In the genomic region with DNA sequence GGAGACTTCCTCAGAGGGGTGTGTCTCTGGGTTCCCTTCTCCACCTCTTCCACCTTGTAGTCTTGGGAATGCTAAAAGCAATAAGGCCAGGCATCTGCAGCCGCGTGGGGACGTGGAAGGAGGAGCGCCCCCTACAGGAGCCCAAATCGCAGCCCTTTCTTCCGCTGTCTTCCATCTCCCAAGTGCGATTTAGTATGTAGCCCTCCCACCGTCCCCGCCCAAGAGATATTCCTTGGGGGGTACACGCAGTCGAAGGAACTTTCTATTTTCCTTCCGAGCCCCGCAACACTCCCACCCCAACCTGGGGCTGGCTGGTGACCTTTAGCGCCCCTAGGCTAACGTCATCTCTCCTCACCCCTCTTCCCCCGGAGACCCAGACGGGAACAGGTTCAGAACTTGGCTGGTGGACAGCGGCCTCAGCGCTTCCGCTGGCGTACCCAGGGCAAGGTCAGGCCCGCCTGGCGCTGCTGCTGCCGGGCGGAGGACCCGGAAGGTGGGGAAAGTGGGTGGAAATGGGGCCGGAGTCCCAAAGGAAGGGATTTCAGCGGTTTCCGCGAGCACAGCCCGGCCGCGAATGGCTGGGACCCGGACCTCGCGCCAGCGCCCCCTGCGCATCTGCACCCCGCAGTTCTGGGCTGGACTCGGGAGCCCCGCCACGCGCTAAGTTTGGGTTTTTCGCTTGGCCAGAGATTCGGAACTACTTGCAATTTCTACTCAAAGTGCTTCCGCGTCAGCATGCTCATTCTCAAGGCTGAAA, we compare ENCODE assay signal across 1 cellular context.
A peak's percentile ranks its signal among the peaks of the same experiment; 100 is the strongest.
TF ChIP-seq lines count a peak whose summit lies in the region.

No MANE protein-coding gene starts in this region.

TF ChIP-seq in GM12878, 131 proteins besides CTCF, POLR2A, EP300 and RAD21 (continued from another document):
- TF ChIP-seq HDAC6 (IDR thresholded peaks at IDR 0.05; ENCODE audit: unreplicated experiment) (no peak), GATAD2B (conservative IDR thresholded peaks at IDR 0.05; ENCODE audit: low read depth) (no peak; the same call in 1 of the 2 replicates), ZNF622 (IDR thresholded peaks at IDR 0.05) (no peak), TBL1XR1 (IDR thresholded peaks at IDR 0.05; ENCODE audit: low read depth, low read length) (no peak), SMAD5 (IDR thresholded peaks at IDR 0.05; ENCODE audit: low read depth) (no peak), YY1 (IDR thresholded peaks at IDR 0.05; ENCODE audit: low read depth, low read length) (no peak), POU2F2 (IDR thresholded peaks at IDR 0.05; ENCODE audit: borderline replicate concordance, low read depth, low read length) (no peak), EGR1 (IDR thresholded peaks at IDR 0.05; ENCODE audit: borderline replicate concordance in 1 of 2, low read depth in 2 of 2, low read length in 2 of 2) (0 out of 3 replicates have a peak, but pooled peaks of 1 of the 2 experiments have one; percentile 11), IKZF2 (IDR thresholded peaks at IDR 0.05) (no peak), NR2C1 (IDR thresholded peaks at IDR 0.05) (peak; percentile 53), NFIC (IDR thresholded peaks at IDR 0.05; ENCODE audit: low read depth, low read length) (no peak), CBX5 (IDR thresholded peaks at IDR 0.05; ENCODE audit: low read depth) (0 out of 2 replicates have a peak, but pooled peaks have one; percentile 45), CHD4 (IDR thresholded peaks at IDR 0.05) (no peak)
- TF ChIP-seq, protein P1, sequence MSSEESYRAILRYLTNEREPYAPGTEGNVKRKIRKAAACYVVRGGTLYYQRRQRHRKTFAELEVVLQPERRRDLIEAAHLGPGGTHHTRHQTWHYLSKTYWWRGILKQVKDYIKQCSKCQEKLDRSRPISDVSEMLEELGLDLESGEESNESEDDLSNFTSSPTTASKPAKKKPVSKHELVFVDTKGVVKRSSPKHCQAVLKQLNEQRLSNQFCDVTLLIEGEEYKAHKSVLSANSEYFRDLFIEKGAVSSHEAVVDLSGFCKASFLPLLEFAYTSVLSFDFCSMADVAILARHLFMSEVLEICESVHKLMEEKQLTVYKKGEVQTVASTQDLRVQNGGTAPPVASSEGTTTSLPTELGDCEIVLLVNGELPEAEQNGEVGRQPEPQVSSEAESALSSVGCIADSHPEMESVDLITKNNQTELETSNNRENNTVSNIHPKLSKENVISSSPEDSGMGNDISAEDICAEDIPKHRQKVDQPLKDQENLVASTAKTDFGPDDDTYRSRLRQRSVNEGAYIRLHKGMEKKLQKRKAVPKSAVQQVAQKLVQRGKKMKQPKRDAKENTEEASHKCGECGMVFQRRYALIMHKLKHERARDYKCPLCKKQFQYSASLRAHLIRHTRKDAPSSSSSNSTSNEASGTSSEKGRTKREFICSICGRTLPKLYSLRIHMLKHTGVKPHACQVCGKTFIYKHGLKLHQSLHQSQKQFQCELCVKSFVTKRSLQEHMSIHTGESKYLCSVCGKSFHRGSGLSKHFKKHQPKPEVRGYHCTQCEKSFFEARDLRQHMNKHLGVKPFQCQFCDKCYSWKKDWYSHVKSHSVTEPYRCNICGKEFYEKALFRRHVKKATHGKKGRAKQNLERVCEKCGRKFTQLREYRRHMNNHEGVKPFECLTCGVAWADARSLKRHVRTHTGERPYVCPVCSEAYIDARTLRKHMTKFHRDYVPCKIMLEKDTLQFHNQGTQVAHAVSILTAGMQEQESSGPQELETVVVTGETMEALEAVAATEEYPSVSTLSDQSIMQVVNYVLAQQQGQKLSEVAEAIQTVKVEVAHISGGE (CRISPR knock-in tag; IDR thresholded peaks at IDR 0.05), result no peak
- TF ChIP-seq, protein P2, sequence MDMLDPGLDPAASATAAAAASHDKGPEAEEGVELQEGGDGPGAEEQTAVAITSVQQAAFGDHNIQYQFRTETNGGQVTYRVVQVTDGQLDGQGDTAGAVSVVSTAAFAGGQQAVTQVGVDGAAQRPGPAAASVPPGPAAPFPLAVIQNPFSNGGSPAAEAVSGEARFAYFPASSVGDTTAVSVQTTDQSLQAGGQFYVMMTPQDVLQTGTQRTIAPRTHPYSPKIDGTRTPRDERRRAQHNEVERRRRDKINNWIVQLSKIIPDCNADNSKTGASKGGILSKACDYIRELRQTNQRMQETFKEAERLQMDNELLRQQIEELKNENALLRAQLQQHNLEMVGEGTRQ (IDR thresholded peaks at IDR 0.05; ENCODE audit: borderline replicate concordance, low read depth, low read length), result no peak
- TF ChIP-seq, protein P3, sequence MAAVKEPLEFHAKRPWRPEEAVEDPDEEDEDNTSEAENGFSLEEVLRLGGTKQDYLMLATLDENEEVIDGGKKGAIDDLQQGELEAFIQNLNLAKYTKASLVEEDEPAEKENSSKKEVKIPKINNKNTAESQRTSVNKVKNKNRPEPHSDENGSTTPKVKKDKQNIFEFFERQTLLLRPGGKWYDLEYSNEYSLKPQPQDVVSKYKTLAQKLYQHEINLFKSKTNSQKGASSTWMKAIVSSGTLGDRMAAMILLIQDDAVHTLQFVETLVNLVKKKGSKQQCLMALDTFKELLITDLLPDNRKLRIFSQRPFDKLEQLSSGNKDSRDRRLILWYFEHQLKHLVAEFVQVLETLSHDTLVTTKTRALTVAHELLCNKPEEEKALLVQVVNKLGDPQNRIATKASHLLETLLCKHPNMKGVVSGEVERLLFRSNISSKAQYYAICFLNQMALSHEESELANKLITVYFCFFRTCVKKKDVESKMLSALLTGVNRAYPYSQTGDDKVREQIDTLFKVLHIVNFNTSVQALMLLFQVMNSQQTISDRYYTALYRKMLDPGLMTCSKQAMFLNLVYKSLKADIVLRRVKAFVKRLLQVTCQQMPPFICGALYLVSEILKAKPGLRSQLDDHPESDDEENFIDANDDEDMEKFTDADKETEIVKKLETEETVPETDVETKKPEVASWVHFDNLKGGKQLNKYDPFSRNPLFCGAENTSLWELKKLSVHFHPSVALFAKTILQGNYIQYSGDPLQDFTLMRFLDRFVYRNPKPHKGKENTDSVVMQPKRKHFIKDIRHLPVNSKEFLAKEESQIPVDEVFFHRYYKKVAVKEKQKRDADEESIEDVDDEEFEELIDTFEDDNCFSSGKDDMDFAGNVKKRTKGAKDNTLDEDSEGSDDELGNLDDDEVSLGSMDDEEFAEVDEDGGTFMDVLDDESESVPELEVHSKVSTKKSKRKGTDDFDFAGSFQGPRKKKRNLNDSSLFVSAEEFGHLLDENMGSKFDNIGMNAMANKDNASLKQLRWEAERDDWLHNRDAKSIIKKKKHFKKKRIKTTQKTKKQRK (IDR thresholded peaks at IDR 0.05; ENCODE audit: low read depth, low read length), result no peak
